ENCODE assay signal across 8 cellular contexts in genomic region chr14:36320210-36321003, GRCh38. TPM values are rescaled to one million over a fixed set of nuclear protein-coding genes. Genes with fewer than 3 reads are reported as not detected.
DNase-seq lines count a peak whose midpoint lies in the region; ATAC-seq and TF ChIP-seq lines count a peak whose summit lies in the region.

TSS of gene MBIP (minus strand) at chr14:36320637. CDS start at chr14:36320588, 49 bp downstream.

- TF ChIP-seq CTCF in GM23338 (conservative IDR thresholded peaks at IDR 0.05; ENCODE audit: low read depth in 2 of 2) (no peak), fibroblast of mammary gland (conservative IDR thresholded peaks at IDR 0.05; ENCODE audit: control insufficient read depth, insufficient read depth, low read depth, low read length) (no peak)

- no peaks in the 10 kb centered on the region for H3K27me3 ChIP-seq in GM23338 (ENCODE audit: insufficient read depth)

- peaks cover 14% of the 10 kb centered on the region for H3K4me1 ChIP-seq in GM23338 (ENCODE audit: insufficient read depth)

- H3K9me2 ChIP-seq in GM23338 (ENCODE audit: insufficient read depth) = no peaks in the 10 kb centered on the region

- H3K4me2 ChIP-seq in GM23338 = peak within 1 kb of the TSS; percentile 85

- POLR2A ChIA-PET in naive thymus-derived CD8-positive, alpha-beta T cell (lab: Charles Lee) = interaction anchor here (1.4 kb wide), 1 partner anchor 494 kb away, joined by 4 read pairs; the partner anchor contains the start of gene BRMS1L

- peaks cover 19% of the 10 kb centered on the region for H3K4me1 Mint-ChIP-seq in GM23338
- H3K4me1 Mint-ChIP-seq in naive thymus-derived CD8-positive, alpha-beta T cell = peaks cover 4 to 46% (median 27%) of the 10 kb centered on the region in 4 donors

- H3K27me3 Mint-ChIP-seq in GM23338 (ENCODE audit: insufficient read depth, low read depth, poor library complexity) = peaks cover 2% of the 10 kb centered on the region
- H3K27me3 Mint-ChIP-seq in naive thymus-derived CD8-positive, alpha-beta T cell = peaks cover 4 to 23% (median 11%) of the 10 kb centered on the region in 5 donors

- H3K4me3 ChIP-seq in GM23338 (peak within 1 kb of the TSS; percentile 73), fibroblast of mammary gland (ENCODE audit: control insufficient read depth, low read depth, low read length) (peak within 1 kb of the TSS; percentile 90)

- H3K36me3 Mint-ChIP-seq in GM23338 (ENCODE audit: low read depth) = no peaks in the 10 kb centered on the region
- H3K36me3 Mint-ChIP-seq in naive thymus-derived CD8-positive, alpha-beta T cell = peaks cover 0 to 4% (median 0%) of the 10 kb centered on the region in 3 donors

- H3K9me3 Mint-ChIP-seq in GM23338 = no peaks in the 10 kb centered on the region
- peaks cover 0 to 8% (median 0%) of the 10 kb centered on the region in 9 donors for H3K9me3 Mint-ChIP-seq in naive thymus-derived CD8-positive, alpha-beta T cell

- no peaks in the 10 kb centered on the region for H3K36me3 ChIP-seq in GM23338 (ENCODE audit: insufficient read depth)

- no peaks in the 10 kb centered on the region for H4K20me1 ChIP-seq in GM23338 (replicated peaks; ENCODE audit: insufficient read depth)

- peak within 1 kb of the TSS; percentile 88 for H3K4me3 Mint-ChIP-seq in GM23338
- H3K4me3 Mint-ChIP-seq in naive thymus-derived CD8-positive, alpha-beta T cell = peak within 1 kb of the TSS; percentile 92 to 98 (median 96)

- no peaks in the 10 kb centered on the region for H3F3A ChIP-seq in GM23338 (replicated peaks; ENCODE audit: low read depth)

- DNase-seq in DMS79 treated with DMSO at 0.1 percent for 48 hours (lab: John Stamatoyannopoulos, UW) = peak; percentile 100
- peak; percentile 100 for DNase-seq in GM23338 (ENCODE audit: low spot score)
- peak; percentile 96 for DNase-seq in LHCN-M2 (ENCODE audit: low read depth)
- DNase-seq in RPMI8226 = peak; percentile 94
- DNase-seq in activated T-helper 1 cell treated with anti-CD3 and anti-CD28 coated beads, Interleukin-2, amount 50 U/mL, for 16 hours (ENCODE audit: low read depth in 1 of 2, low spot score in 1 of 2) = peak; percentile 75 to 85
- DNase-seq in fibroblast of mammary gland (ENCODE audit: low read depth) = peak; percentile 98
- peak; percentile 73 to 96 (median 88) for DNase-seq in naive thymus-derived CD8-positive, alpha-beta T cell
- DNase-seq in stimulated activated naive CD4-positive, alpha-beta T cell (lab: John Stamatoyannopoulos, UW) = peak; percentile 81 to 90 (median 88)

- ATAC-seq in GM23338 = peak; percentile 99
- ATAC-seq in naive thymus-derived CD8-positive, alpha-beta T cell = peak; percentile 96 to 97

- H2AFZ ChIP-seq in GM23338 = peak within 1 kb of the TSS; percentile 61

- peaks cover 48% of the 10 kb centered on the region for H3K79me2 ChIP-seq in GM23338 (replicated peaks; ENCODE audit: insufficient read depth)

- H3K27ac Mint-ChIP-seq in GM23338 = peak within 1 kb of the TSS; percentile 94
- H3K27ac Mint-ChIP-seq in naive thymus-derived CD8-positive, alpha-beta T cell = peak within 1 kb of the TSS; percentile 87 to 98 (median 94)

- H3K27ac ChIP-seq in GM23338 (ENCODE audit: low read depth) = peak within 1 kb of the TSS; percentile 88

TF ChIP-seq in GM23338, 12 proteins besides CTCF, POLR2A, EP300 and RAD21:
- TF ChIP-seq POLR2AphosphoS5 (IDR thresholded peaks at IDR 0.05; ENCODE audit: low read depth) (peak; percentile 81), CREB1 (CRISPR knock-in tag; IDR thresholded peaks at IDR 0.05; ENCODE audit: low read depth) (peak; percentile 96), ZNF114 (CRISPR knock-in tag; IDR thresholded peaks at IDR 0.05) (no peak)

RNA-seq across cellular contexts. Expression of gene MBIP, which starts in this region (rescaled TPM):
- total RNA-seq in GM23338 (2014; rRNA removed; shearing (Covaris generic)) = 24.4 TPM in 2 replicates
- polyA plus RNA-seq in GM23338 (2016; fragmentation: Nextera tagmentation; extraction: Ambion mirVana) = 44.4 and 49.7 TPM in 2 replicates
- total RNA-seq in LHCN-M2 (2014; rRNA removed) = 8.9 and 10.4 TPM in 2 replicates
- 7.0 TPM for polyA plus RNA-seq in LHCN-M2 (2012)
- 10 to 100 TPM; 24.7 to 24.9 TPM for total RNA-seq in naive thymus-derived CD8-positive, alpha-beta T cell
- 10 to 100 TPM; 11.3 to 19.5 (median 18.6) TPM for polyA plus RNA-seq in naive thymus-derived CD8-positive, alpha-beta T cell

Comparison
In these comparisons a context has a peak if more than half of its experiments do, and no peak if none do; other contexts are left out.
1. Peak in every context shown above with its lines: DNase-seq, ATAC-seq, H3K4me3 ChIP-seq and H3K27ac ChIP-seq.